Comparison of ENCODE assay signal across 8 cellular contexts in genomic region chr7:137975223-137975622, GRCh38.
DNase-seq lines count a peak whose midpoint lies in the region; ATAC-seq and TF ChIP-seq lines count a peak whose summit lies in the region.

No MANE protein-coding gene starts in this region.

- no peaks in the 10 kb centered on the region for H3K9me3 ChIP-seq in WERI-Rb-1 (ENCODE audit: severe bottlenecking)

- H3K27ac ChIP-seq in WERI-Rb-1: no peak overlapping the region

- ATAC-seq in GM18861 (IDR thresholded peaks at IDR 0.05; ENCODE audit: unreplicated experiment): peak; percentile 82
- peak; percentile 87 for ATAC-seq in HG03095 (IDR thresholded peaks at IDR 0.05; ENCODE audit: unreplicated experiment)
- ATAC-seq in GM19397 (IDR thresholded peaks at IDR 0.05; ENCODE audit: unreplicated experiment): no peak

- no peak for TF ChIP-seq CTCF in WERI-Rb-1 (IDR thresholded peaks at IDR 0.05; ENCODE audit: low read depth, low read length)

- H3K4me3 ChIP-seq in WERI-Rb-1 (ENCODE audit: low read depth, low read length): no peak overlapping the region

- H3K36me3 ChIP-seq in WERI-Rb-1: no peaks in the 10 kb centered on the region

- peak; percentile 89 for DNase-seq in fibroblast of peridontal ligament (ENCODE audit: extremely low read depth)
- peak; percentile 32 for DNase-seq in retina
- no peak for DNase-seq in DMS79 treated with DMSO at 0.1 percent for 48 hours (lab: John Stamatoyannopoulos, UW)
- DNase-seq in AML-193 (lab: John Stamatoyannopoulos, UW): no peak
- no peak for DNase-seq in WERI-Rb-1

- H3K27me3 ChIP-seq in WERI-Rb-1 (ENCODE audit: insufficient read depth, low read depth, severe bottlenecking): no peaks in the 10 kb centered on the region

Comparison
In these comparisons a context has a peak if more than half of its experiments do, and no peak if none do; other contexts are left out.
1. DNase-seq: peak in fibroblast of peridontal ligament (single experiment) and retina (single experiment); none in DMS79 treated with DMSO at 0.1 percent for 48 hours (single experiment), AML-193 (0 of 2) and WERI-Rb-1 (single experiment).